8 cellular contexts compared by ENCODE assay signal in genomic region chr19:16899566-16900075, GRCh38. TPM values are rescaled to one million over a fixed set of nuclear protein-coding genes. Genes with fewer than 3 reads are reported as not detected.
DNase-seq lines count a peak whose midpoint lies in the region; ATAC-seq and TF ChIP-seq lines count a peak whose summit lies in the region.

No MANE protein-coding gene starts in this region.

- H3K27me3 Mint-ChIP-seq in H9 (ENCODE audit: low read depth), result peaks cover 30% of the 10 kb centered on the region
- H3K27me3 Mint-ChIP-seq in stimulated activated naive B cell treated with anti-CD40 and anti-IgM and Interleukin-4, amounts not matched to agents 10 μg/mL and 1 μg/mL and 100 μg/mL, for 72 hours, result peaks cover 3 to 33% of the 10 kb centered on the region in 2 donors

- peaks cover 11% of the 10 kb centered on the region for H3K23me2 ChIP-seq in H9 (ENCODE audit: insufficient read length, low read depth, low read length, poor library complexity, severe bottlenecking)

- H2BK20ac ChIP-seq in H9 (ENCODE audit: low read depth, low read length, poor library complexity, severe bottlenecking), result no peak overlapping the region

- DNase-seq in CD1c-positive myeloid dendritic cell (ENCODE audit: extremely low spot score) (peak; percentile 87), H9 (peak; percentile 81), SW480 (ENCODE audit: low spot score) (peak; percentile 44), fibroblast of peridontal ligament (ENCODE audit: extremely low read depth) (peak; percentile 32), activated gamma-delta T cell treated with Interleukin-2 at 50 U/mL for 16 hours (no peak)
- DNase-seq in stimulated activated naive B cell treated with anti-CD40 and anti-IgM and Interleukin-4, amounts not matched to agents 10 μg/mL and 1 μg/mL and 100 μg/mL, for 72 hours, result peak; percentile 37

- H3K4me3 Mint-ChIP-seq in H9, result peak overlapping the region in 1 of 2 experiments; percentile 23; a peak in 1 of 5 replicates
- H3K4me3 Mint-ChIP-seq in stimulated activated naive B cell treated with anti-CD40 and anti-IgM and Interleukin-4, amounts not matched to agents 10 μg/mL and 1 μg/mL and 100 μg/mL, for 72 hours, result peak overlapping the region in 1 of 2 donors; percentile 49

- H3K14ac ChIP-seq in H9 (ENCODE audit: insufficient read depth, low read length), result no peak overlapping the region

- H4K91ac ChIP-seq in H9 (ENCODE audit: insufficient read length, low read depth, low read length), result no peak overlapping the region

- no peak overlapping the region for H2BK5ac ChIP-seq in H9 (ENCODE audit: insufficient read length, low read length)

- H3K4me1 Mint-ChIP-seq in H9, result peaks cover 0 to 9% of the 10 kb centered on the region in 2 experiments; a peak in 3 of 4 replicates
- H3K4me1 Mint-ChIP-seq in stimulated activated naive B cell treated with anti-CD40 and anti-IgM and Interleukin-4, amounts not matched to agents 10 μg/mL and 1 μg/mL and 100 μg/mL, for 72 hours, result peaks cover 18 to 36% of the 10 kb centered on the region in 2 donors

- H3T11ph ChIP-seq in H9 (ENCODE audit: low read length), result no peak overlapping the region

- no CpG with 5 or more reads among the region's 7 CpGs for WGBS in H9 (ENCODE audit: extremely low coverage, insufficient read length, low lambda C conversion rate)

- H3K79me2 ChIP-seq in H9 (ENCODE audit: insufficient read depth, low read length), result no peaks in the 10 kb centered on the region

- peaks cover 4% of the 10 kb centered on the region; the same call in 1 of the 2 replicates for H3K27me3 ChIP-seq in H9 (ENCODE audit: insufficient read depth, low read length)

- H2BK12ac ChIP-seq in H9 (ENCODE audit: insufficient read length, low read depth, low read length), result no peak overlapping the region

- no peak overlapping the region for H3K27ac ChIP-seq in H9 (ENCODE audit: insufficient read length, low read depth, low read length)

- H3K36me3 Mint-ChIP-seq in H9 (ENCODE audit: insufficient read depth in 1 of 3, low read depth in 3 of 3), result no peaks in the 10 kb centered on the region
- peaks cover 0 to 2% of the 10 kb centered on the region in 2 donors for H3K36me3 Mint-ChIP-seq in stimulated activated naive B cell treated with anti-CD40 and anti-IgM and Interleukin-4, amounts not matched to agents 10 μg/mL and 1 μg/mL and 100 μg/mL, for 72 hours

- H3K18ac ChIP-seq in H9 (ENCODE audit: insufficient read length, low read depth, low read length), result no peak overlapping the region

- no peak overlapping the region for H4K8ac ChIP-seq in H9 (replicated peaks; ENCODE audit: insufficient read length, low read depth, low read length)

- H4K5ac ChIP-seq in H9 (ENCODE audit: insufficient read length, low read depth, low read length), result no peak overlapping the region

- no peak overlapping the region for H3K56ac ChIP-seq in H9 (ENCODE audit: insufficient read length, low read depth, low read length)

- H3K4ac ChIP-seq in H9 (ENCODE audit: low read depth, low read length), result no peak overlapping the region

- no peak overlapping the region for H2AK5ac ChIP-seq in H9 (ENCODE audit: insufficient read length, low read length)

- H2BK120ac ChIP-seq in H9 (ENCODE audit: low read depth, low read length, poor library complexity, severe bottlenecking), result no peak overlapping the region

- H3K79me1 ChIP-seq in H9 (ENCODE audit: insufficient read depth, low read depth, low read length, poor library complexity, severe bottlenecking), result no peaks in the 10 kb centered on the region

- H3K4me1 ChIP-seq in H9 (ENCODE audit: insufficient read depth, low read length), result no peaks in the 10 kb centered on the region

- H3K4me2 ChIP-seq in H9 (ENCODE audit: insufficient read depth, insufficient read length, low read length), result no peak overlapping the region

- H3K9me3 ChIP-seq in H9 (ENCODE audit: control insufficient read depth, low read depth, low read length), result no peaks in the 10 kb centered on the region

- no peak overlapping the region for H2AFZ ChIP-seq in H9 (ENCODE audit: low read length)

- TF ChIP-seq CTCF in H9 (conservative IDR thresholded peaks at IDR 0.05), result peak; percentile 77

- peaks cover 3% of the 10 kb centered on the region for H4K20me1 ChIP-seq in H9 (ENCODE audit: control insufficient read depth, insufficient read depth, insufficient read length)

- peak; percentile 55 to 57 for ATAC-seq in stimulated activated naive B cell treated with anti-CD40 and anti-IgM and Interleukin-4, amounts not matched to agents 10 μg/mL and 1 μg/mL and 100 μg/mL, for 72 hours (replicated peaks)
- no peak for ATAC-seq in HG02759 (IDR thresholded peaks at IDR 0.05; ENCODE audit: unreplicated experiment)
- ATAC-seq in GM19463 (IDR thresholded peaks at IDR 0.05; ENCODE audit: unreplicated experiment), result no peak

- no peak overlapping the region for H2BK15ac ChIP-seq in H9 (ENCODE audit: low read depth, low read length)

- H3K27ac Mint-ChIP-seq in H9, result no peak overlapping the region
- no peak overlapping the region for H3K27ac Mint-ChIP-seq in stimulated activated naive B cell treated with anti-CD40 and anti-IgM and Interleukin-4, amounts not matched to agents 10 μg/mL and 1 μg/mL and 100 μg/mL, for 72 hours

- no peak overlapping the region for H3K9ac ChIP-seq in H9 (ENCODE audit: extremely low read depth, insufficient read length, low read length)

- no peak overlapping the region for H3K23ac ChIP-seq in H9 (ENCODE audit: insufficient read length, low read depth, low read length)

- H3K9me3 Mint-ChIP-seq in H9, result peaks cover 0 to 3% of the 10 kb centered on the region in 2 experiments; a peak in 2 of 5 replicates
- peaks cover 0 to 1% of the 10 kb centered on the region in 2 donors for H3K9me3 Mint-ChIP-seq in stimulated activated naive B cell treated with anti-CD40 and anti-IgM and Interleukin-4, amounts not matched to agents 10 μg/mL and 1 μg/mL and 100 μg/mL, for 72 hours

RNA-seq across cellular contexts. Expression of gene F2RL3, which starts 10.8 kb away (rescaled TPM):
- not detected in 2 replicates for total RNA-seq in H9 (2021)

Comparison
In these comparisons a context has a peak if more than half of its experiments do, and no peak if none do; other contexts are left out.
1. ATAC-seq: peak in stimulated activated naive B cell treated with anti-CD40 and anti-IgM and Interleukin-4, amounts not matched to agents 10 μg/mL and 1 μg/mL and 100 μg/mL, for 72 hours (2 of 2); none in HG02759 (single experiment) and GM19463 (single experiment).